ENCODE assay signal across 1 cellular context in genomic region chr1:155967410-155968400, GRCh38.
A peak's percentile ranks its signal among the peaks of the same experiment; 100 is the strongest.
TF ChIP-seq lines count a peak whose summit lies in the region.

No MANE protein-coding gene starts in this region.

TF ChIP-seq in HepG2, 621 proteins besides CTCF, POLR2A, EP300 and RAD21 (continued from another document and continues in another):
- TF ChIP-seq NFAT5 (CRISPR knock-in tag; IDR thresholded peaks at IDR 0.05) (no peak), HNRNPK (IDR thresholded peaks at IDR 0.05; ENCODE audit: low read depth, low read length, poor library complexity, severe bottlenecking) (no peak), DNMT3B (CRISPR knock-in tag; conservative IDR thresholded peaks at IDR 0.05) (no peak), CENPT (CRISPR knock-in tag; IDR thresholded peaks at IDR 0.05; ENCODE audit: low read depth) (no peak), HNRNPLL (IDR thresholded peaks at IDR 0.05; ENCODE audit: low read depth, low read length, poor library complexity, severe bottlenecking) (no peak), ATF3 (CRISPR knock-in tag; IDR thresholded peaks at IDR 0.05) (no peak), KDM3A (CRISPR knock-in tag; IDR thresholded peaks at IDR 0.05; ENCODE audit: low read depth) (no peak), ZNF512B (CRISPR knock-in tag; IDR thresholded peaks at IDR 0.05; ENCODE audit: borderline replicate concordance) (no peak), MAZ (IDR thresholded peaks at IDR 0.05; ENCODE audit: borderline replicate concordance, low read depth, low read length) (no peak), MAZ (CRISPR knock-in tag; IDR thresholded peaks at IDR 0.05; ENCODE audit: low read depth) (peak; percentile 48; the same call in 1 of the 2 replicates), ZNF296 (CRISPR knock-in tag; conservative IDR thresholded peaks at IDR 0.05) (no peak), NCOA1 (CRISPR knock-in tag; IDR thresholded peaks at IDR 0.05) (no peak), PHF8 (CRISPR knock-in tag; IDR thresholded peaks at IDR 0.05) (no peak), ZNF44 (CRISPR knock-in tag; IDR thresholded peaks at IDR 0.05) (no peak; the same call in 1 of the 2 replicates), ZNF337 (CRISPR knock-in tag; IDR thresholded peaks at IDR 0.05; ENCODE audit: borderline replicate concordance, low read depth) (no peak), POLR2AphosphoS2 (IDR thresholded peaks at IDR 0.05; ENCODE audit: low read depth, low read length) (no peak), TFDP2 (CRISPR knock-in tag; IDR thresholded peaks at IDR 0.05) (peak; percentile 78), ZMAT3 (CRISPR knock-in tag; conservative IDR thresholded peaks at IDR 0.05) (peak; percentile 79; the same call in 1 of the 2 replicates), POLR2AphosphoS5 (IDR thresholded peaks at IDR 0.05; ENCODE audit: low read depth, low read length) (no peak), HINFP (CRISPR knock-in tag; IDR thresholded peaks at IDR 0.05; ENCODE audit: low read depth) (peak; percentile 28; the same call in 1 of the 2 replicates), ZNF225 (CRISPR knock-in tag; IDR thresholded peaks at IDR 0.05) (no peak), ZNF367 (CRISPR knock-in tag; IDR thresholded peaks at IDR 0.05; ENCODE audit: borderline replicate concordance) (no peak), NFKB2 (CRISPR knock-in tag; IDR thresholded peaks at IDR 0.05; ENCODE audit: borderline replicate concordance) (peak; percentile 92; the same call in 1 of the 2 replicates), LRRFIP1 (CRISPR knock-in tag; conservative IDR thresholded peaks at IDR 0.05) (no peak), DDIT3 (CRISPR knock-in tag; IDR thresholded peaks at IDR 0.05) (no peak), ZBTB40 (IDR thresholded peaks at IDR 0.05) (peak; percentile 70), ZBTB40 (CRISPR knock-in tag; IDR thresholded peaks at IDR 0.05) (peak; percentile 75; the same call in 1 of the 2 replicates), YEATS2 (CRISPR knock-in tag; IDR thresholded peaks at IDR 0.05; ENCODE audit: borderline replicate concordance) (0 out of 2 replicates have a peak, but pooled peaks have one; percentile 48)
